Comparison of ENCODE assay signal across 9 cellular contexts in the genomic region with DNA sequence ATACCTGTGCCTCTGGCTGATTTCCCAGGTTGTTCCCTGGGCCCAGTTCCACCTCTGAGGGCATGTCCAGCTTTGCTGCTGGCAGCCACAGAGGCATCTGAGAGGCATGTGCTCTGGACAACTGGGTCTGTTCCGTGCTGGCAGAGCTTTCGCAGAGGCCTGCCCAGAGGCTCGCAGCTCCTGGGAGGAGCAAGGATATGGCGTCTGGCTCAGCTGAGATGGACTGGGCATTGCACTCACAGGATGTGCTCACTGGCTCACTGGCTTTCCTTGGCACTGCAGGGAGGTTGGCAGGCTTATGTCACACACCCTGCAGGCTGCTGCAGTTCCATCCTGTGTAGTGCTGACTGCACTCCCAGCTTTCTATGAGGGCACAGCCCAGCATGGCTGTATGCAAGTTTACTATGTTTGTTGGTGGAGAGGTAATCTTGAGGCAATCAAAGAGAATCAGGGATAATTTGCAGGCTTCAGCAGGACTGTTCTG.
DNase-seq lines count a peak whose midpoint lies in the region; ATAC-seq and TF ChIP-seq lines count a peak whose summit lies in the region.
"Had no signal": no experiment of that assay in that cellular context is flagged by ENCODE, and none has a peak within 500 bp of the region (broad histone marks: within the 10 kb centered on the region; RNA-seq: fewer than 3 reads in every experiment).

No MANE protein-coding gene starts in this region.

- TF ChIP-seq CTCF in coronary artery (IDR thresholded peaks at IDR 0.05), result no peak

- no peak for ATAC-seq in HG03520 (IDR thresholded peaks at IDR 0.05; ENCODE audit: unreplicated experiment)

- H3K27ac ChIP-seq in coronary artery, result peak overlapping the region; percentile 72 to 81

- H3K4me3 ChIP-seq in coronary artery, result no peak overlapping the region

- DNase-seq in AG08395 (ENCODE audit: low spot score) (peak; percentile 47), NCI-H1105 treated with DMSO at 0.1 percent for 48 hours (lab: John Stamatoyannopoulos, UW) (peak; percentile 93), coronary artery (ENCODE audit: low spot score) (peak; percentile 88), midbrain (lab: John Stamatoyannopoulos, UW) (peak; percentile 76), iPS-NIHi7 (ENCODE audit: extremely low spot score) (no peak)
- DNase-seq in activated CD4-positive, CD25-positive, alpha-beta regulatory T cell treated with anti-CD3 and anti-CD28 coated beads, Interleukin-2, amount 50 U/mL, for 72 hours, result no peak
- no peak for DNase-seq in activated CD4-positive, alpha-beta T cell treated with anti-CD3 and anti-CD28 coated beads, Interleukin-2, amount 50 U/mL, for 4 hours
- DNase-seq: Calu3 had no signal

Comparison
In these comparisons a context has a peak if more than half of its experiments do, and no peak if none do; other contexts are left out.
1. DNase-seq: peak in AG08395 (single experiment), NCI-H1105 treated with DMSO at 0.1 percent for 48 hours (single experiment), coronary artery (single experiment) and midbrain (single experiment); none in activated CD4-positive, CD25-positive, alpha-beta regulatory T cell treated with anti-CD3 and anti-CD28 coated beads, Interleukin-2, amount 50 U/mL, for 72 hours (single experiment), activated CD4-positive, alpha-beta T cell treated with anti-CD3 and anti-CD28 coated beads, Interleukin-2, amount 50 U/mL, for 4 hours (0 of 2) and iPS-NIHi7 (single experiment).